ENCODE assay signal across 1 cellular context in genomic region chr1:197778326-197778922, GRCh38.
A peak's percentile ranks its signal among the peaks of the same experiment; 100 is the strongest.
TF ChIP-seq lines count a peak whose summit lies in the region.

No MANE protein-coding gene starts in this region.

TF ChIP-seq in K562, 482 proteins besides CTCF, POLR2A, EP300 and RAD21 (continued from another document):
- no peak for TF ChIP-seq ZNF277 (CRISPR knock-in tag; IDR thresholded peaks at IDR 0.05; ENCODE audit: borderline replicate concordance)
- peak; percentile 18; the same call in 1 of the 2 replicates for TF ChIP-seq PKNOX1 (IDR thresholded peaks at IDR 0.05)
- TF ChIP-seq EHMT2 (IDR thresholded peaks at IDR 0.05) = no peak
- no peak for TF ChIP-seq POU5F1 (IDR thresholded peaks at IDR 0.05; ENCODE audit: borderline replicate concordance, low read depth, low read length, partially characterized antibody)
- no peak for TF ChIP-seq ZNF778 (CRISPR knock-in tag; IDR thresholded peaks at IDR 0.05)
- peak; percentile 56; the same call in 1 of the 2 replicates for TF ChIP-seq DPF2 (IDR thresholded peaks at IDR 0.05)
- peak; percentile 54; the same call in 1 of the 2 replicates for TF ChIP-seq TAL1 (IDR thresholded peaks at IDR 0.05)
- peak; percentile 27 for TF ChIP-seq EGR1 (conservative IDR thresholded peaks at IDR 0.05)
- TF ChIP-seq CHD4 (IDR thresholded peaks at IDR 0.05; ENCODE audit: insufficient read depth, insufficient replicate concordance, low read depth, low read length, poor library complexity, severe bottlenecking) = no peak
- TF ChIP-seq SIN3B (IDR thresholded peaks at IDR 0.05; ENCODE audit: low read depth) = no peak
- no peak for TF ChIP-seq RFX5 (IDR thresholded peaks at IDR 0.05; ENCODE audit: low read depth, low read length)
- 0 out of 2 replicates have a peak, but pooled peaks have one; percentile 29 for TF ChIP-seq CXXC5 (CRISPR knock-in tag; IDR thresholded peaks at IDR 0.05)
- TF ChIP-seq CBFA2T3 (IDR thresholded peaks at IDR 0.05) = peak; percentile 78
- peak; percentile 69 for TF ChIP-seq TCF3 (CRISPR knock-in tag; IDR thresholded peaks at IDR 0.05)
- TF ChIP-seq E2F5 (CRISPR knock-in tag; IDR thresholded peaks at IDR 0.05) = no peak
- peak in 1 of 2 experiments; percentile 16; a peak in 1 of 4 replicates for TF ChIP-seq RCOR1 (IDR thresholded peaks at IDR 0.05; ENCODE audit: borderline replicate concordance in 1 of 2, low read depth in 2 of 2, low read length in 2 of 2)
- TF ChIP-seq ZBTB26 (CRISPR knock-in tag; IDR thresholded peaks at IDR 0.05) = no peak
- peak in 1 of 2 experiments; percentile 40; a peak in 2 of 4 replicates for TF ChIP-seq KDM1A (IDR thresholded peaks at IDR 0.05)
- no peak for TF ChIP-seq CHD1 (IDR thresholded peaks at IDR 0.05; ENCODE audit: low read length)
- peak; percentile 33; the same call in 1 of the 2 replicates for TF ChIP-seq HMBOX1 (IDR thresholded peaks at IDR 0.05)
- TF ChIP-seq CBX3 (IDR thresholded peaks at IDR 0.05; ENCODE audit: borderline replicate concordance in 1 of 2, low read length in 2 of 2) = peak in 1 of 2 experiments; percentile 45; a peak in 1 of 3 replicates
- peak; percentile 33; the same call in 1 of the 2 replicates for TF ChIP-seq ZBTB40 (IDR thresholded peaks at IDR 0.05)
- no peak for TF ChIP-seq ZBTB40 (CRISPR knock-in tag; IDR thresholded peaks at IDR 0.05)
- peak; percentile 35; the same call in 1 of the 2 replicates for TF ChIP-seq NCOR1 (IDR thresholded peaks at IDR 0.05)
- 0 out of 2 replicates have a peak, but pooled peaks have one; percentile 19 for TF ChIP-seq CHAMP1 (IDR thresholded peaks at IDR 0.05)
- TF ChIP-seq ZNF316 (IDR thresholded peaks at IDR 0.05) = peak; percentile 64
- TF ChIP-seq MEF2A (IDR thresholded peaks at IDR 0.05; ENCODE audit: control insufficient read depth, low read depth, low read length) = peak; percentile 32; the same call in 1 of the 2 replicates
- TF ChIP-seq TAF9B (IDR thresholded peaks at IDR 0.05; ENCODE audit: partially characterized antibody) = no peak
TF ChIP-seq in K562: peak in this region for 21.
